ENCODE assay signal across 12 cellular contexts in the genomic region with DNA sequence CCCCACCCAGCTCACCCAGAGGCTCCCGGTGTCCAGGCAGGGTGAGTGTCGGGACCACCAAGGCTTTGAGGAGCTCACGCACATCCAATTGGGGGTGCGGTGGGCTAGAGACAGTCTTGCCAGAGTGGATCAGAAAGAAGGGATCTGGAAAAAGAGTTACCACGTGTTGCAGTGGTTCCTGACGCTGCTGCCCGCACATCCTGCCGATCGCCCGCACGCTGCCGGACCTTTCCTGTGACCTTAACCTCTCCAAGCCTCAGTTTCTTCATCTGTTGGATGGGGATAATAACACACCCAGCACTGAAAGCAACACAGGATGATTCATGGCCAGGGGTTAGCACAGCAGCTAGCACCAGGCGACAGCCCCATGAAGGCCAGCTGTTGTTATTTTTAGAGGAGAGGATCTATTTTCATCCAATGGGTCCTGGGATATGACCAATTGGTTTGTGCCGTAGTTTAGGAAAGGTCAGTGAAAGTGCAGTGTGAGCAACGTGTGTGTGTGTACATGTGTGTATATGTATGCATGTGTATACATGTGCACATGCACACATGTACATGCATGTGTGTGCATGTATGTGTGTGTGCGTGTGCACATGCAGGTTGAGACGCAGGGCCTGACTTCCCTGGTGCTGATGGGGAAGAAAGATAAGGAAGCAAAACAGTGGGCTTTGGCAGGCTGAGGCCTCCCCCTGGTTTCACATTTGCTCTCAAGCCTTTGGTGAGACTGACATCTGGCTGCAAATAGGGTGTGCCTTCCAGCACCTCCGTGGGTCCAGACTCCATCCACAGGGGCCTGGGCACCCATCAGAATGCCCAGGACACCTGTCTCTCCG. TPM values are rescaled to one million over a fixed set of nuclear protein-coding genes. Genes with fewer than 3 reads are reported as not detected.
DNase-seq lines count a peak whose midpoint lies in the region; ATAC-seq and TF ChIP-seq lines count a peak whose summit lies in the region.
"Had no signal": no experiment of that assay in that cellular context is flagged by ENCODE, and none has a peak within 500 bp of the region (broad histone marks: within the 10 kb centered on the region; RNA-seq: fewer than 3 reads in every experiment).

No MANE protein-coding gene starts in this region.

- DNase-seq in cardiac muscle cell (ENCODE audit: low read depth in 1 of 2, low spot score in 1 of 2) = peak in 1 of 2 donors; percentile 31
- no peak for DNase-seq in left cardiac atrium
- DNase-seq in T-helper 2 cell treated with Interferon-gamma antibody and Interleukin-4, amounts not matched to agents 5 μg/mL and 100 μg/mL, for 36 hours (ENCODE audit: low spot score) = no peak
- DNase-seq in lower lobe of right lung = no peak
- DNase-seq in NCI-H2107 (lab: John Stamatoyannopoulos, UW) = no peak
- DNase-seq: esophagus squamous epithelium, NCI-H1092 treated with DMSO at 0.1 percent for 48 hours, NCI-H69 had no signal

- H3K36me3 Mint-ChIP-seq in T-helper 2 cell treated with Interferon-gamma antibody and Interleukin-4, amounts not matched to agents 5 μg/mL and 100 μg/mL, for 36 hours (ENCODE audit: low read depth) = peaks cover 1% of the 10 kb centered on the region
- H3K36me3 Mint-ChIP-seq: CD4-positive, CD25-positive, alpha-beta regulatory T cell had no signal

- H3K4me1 Mint-ChIP-seq in T-helper 2 cell treated with Interferon-gamma antibody and Interleukin-4, amounts not matched to agents 5 μg/mL and 100 μg/mL, for 36 hours (ENCODE audit: low read depth) = peaks cover 42% of the 10 kb centered on the region

- H3K4me1 ChIP-seq in cardiac muscle cell (ENCODE audit: low read depth) (peaks cover 11% of the 10 kb centered on the region), lower lobe of right lung (peaks cover 20% of the 10 kb centered on the region)

- no peaks in the 10 kb centered on the region for H3K36me3 ChIP-seq in cardiac muscle cell
- H3K36me3 ChIP-seq in lower lobe of right lung = no peaks in the 10 kb centered on the region
- H3K36me3 ChIP-seq: esophagus squamous epithelium had no signal

- H3K4me3 Mint-ChIP-seq in T-helper 2 cell treated with Interferon-gamma antibody and Interleukin-4, amounts not matched to agents 5 μg/mL and 100 μg/mL, for 36 hours = peak overlapping the region; percentile 37
- H3K4me3 Mint-ChIP-seq: CD4-positive, CD25-positive, alpha-beta regulatory T cell had no signal

- no peaks in the 10 kb centered on the region for H3K9me3 ChIP-seq in cardiac muscle cell (ENCODE audit: low read depth)
- no peaks in the 10 kb centered on the region for H3K9me3 ChIP-seq in lower lobe of right lung
- H3K9me3 ChIP-seq: esophagus squamous epithelium had no signal

- no peak for TF ChIP-seq CTCF in cardiac muscle cell (IDR thresholded peaks at IDR 0.05; ENCODE audit: low read depth, low read length)
- TF ChIP-seq CTCF in lower lobe of right lung (IDR thresholded peaks at IDR 0.05) = no peak

- intact Hi-C loops in left cardiac atrium (cut with DNase I) (no loop called here), lower lobe of right lung (cut with DNase I) (no loop called here)

- H3K27me3 ChIP-seq in cardiac muscle cell (no peaks in the 10 kb centered on the region), lower lobe of right lung (ENCODE audit: low read depth) (no peaks in the 10 kb centered on the region)

- H3K27ac ChIP-seq in cardiac muscle cell = peak overlapping the region; percentile 58
- H3K27ac ChIP-seq in lower lobe of right lung = no peak overlapping the region
- H3K27ac ChIP-seq: esophagus squamous epithelium had no signal

- peak overlapping the region; percentile 80 for H3K27ac Mint-ChIP-seq in T-helper 2 cell treated with Interferon-gamma antibody and Interleukin-4, amounts not matched to agents 5 μg/mL and 100 μg/mL, for 36 hours

- H3K9me3 Mint-ChIP-seq in T-helper 2 cell treated with Interferon-gamma antibody and Interleukin-4, amounts not matched to agents 5 μg/mL and 100 μg/mL, for 36 hours = no peaks in the 10 kb centered on the region
- H3K9me3 Mint-ChIP-seq: CD4-positive, CD25-positive, alpha-beta regulatory T cell had no signal

- no peaks in the 10 kb centered on the region for H3K27me3 Mint-ChIP-seq in T-helper 2 cell treated with Interferon-gamma antibody and Interleukin-4, amounts not matched to agents 5 μg/mL and 100 μg/mL, for 36 hours (ENCODE audit: low read depth)
- H3K27me3 Mint-ChIP-seq: CD4-positive, CD25-positive, alpha-beta regulatory T cell had no signal

- no peak for ATAC-seq in left cardiac atrium
- ATAC-seq in lower lobe of right lung = no peak
- ATAC-seq in HG02938 (IDR thresholded peaks at IDR 0.05; ENCODE audit: unreplicated experiment) = no peak
- no peak for ATAC-seq in GM19467 (IDR thresholded peaks at IDR 0.05; ENCODE audit: unreplicated experiment)
- no peak for ATAC-seq in GM19397 (IDR thresholded peaks at IDR 0.05; ENCODE audit: unreplicated experiment)

- H3K4me3 ChIP-seq in cardiac muscle cell = no peak overlapping the region
- peak overlapping the region; percentile 41 for H3K4me3 ChIP-seq in lower lobe of right lung
- H3K4me3 ChIP-seq: esophagus squamous epithelium had no signal

RNA-seq across cellular contexts. Expression of gene ITGAX, which starts 2.6 kb away (rescaled TPM):
- total RNA-seq in cardiac muscle cell (0.53 and 0.69 TPM in 2 replicates), left cardiac atrium (1 to 10 TPM; 1.7 to 3.5 TPM), lower lobe of right lung (188 TPM)
- polyA plus RNA-seq in cardiac muscle cell = not detected in 2 replicates

RNA-seq across cellular contexts. Expression of gene ITGAD, which starts 35.6 kb away (rescaled TPM):
- total RNA-seq in cardiac muscle cell (not detected in 2 replicates), left cardiac atrium (under 1 TPM in 1 of 2 donors, not detected in 1; 0.24 TPM), lower lobe of right lung (0.62 TPM)
- polyA plus RNA-seq in cardiac muscle cell = 0.31 TPM in 1 of 2 replicates, not detected in the other
- total RNA-seq: CD4-positive, CD25-positive, alpha-beta regulatory T cell had no signal
- polyA plus RNA-seq: CD4-positive, CD25-positive, alpha-beta regulatory T cell had no signal

Comparison
In these comparisons a context has a peak if more than half of its experiments do, and no peak if none do; other contexts are left out.
1. RNA of gene ITGAX, which starts 2.6 kb away (total RNA-seq): 188 TPM in lower lobe of right lung (single experiment); 1.7 to 3.5 TPM in left cardiac atrium and 0.53 to 0.69 TPM in cardiac muscle cell; every median in the first group is over 10 times any median in the second.